1 cellular context compared by ENCODE assay signal in the genomic region with DNA sequence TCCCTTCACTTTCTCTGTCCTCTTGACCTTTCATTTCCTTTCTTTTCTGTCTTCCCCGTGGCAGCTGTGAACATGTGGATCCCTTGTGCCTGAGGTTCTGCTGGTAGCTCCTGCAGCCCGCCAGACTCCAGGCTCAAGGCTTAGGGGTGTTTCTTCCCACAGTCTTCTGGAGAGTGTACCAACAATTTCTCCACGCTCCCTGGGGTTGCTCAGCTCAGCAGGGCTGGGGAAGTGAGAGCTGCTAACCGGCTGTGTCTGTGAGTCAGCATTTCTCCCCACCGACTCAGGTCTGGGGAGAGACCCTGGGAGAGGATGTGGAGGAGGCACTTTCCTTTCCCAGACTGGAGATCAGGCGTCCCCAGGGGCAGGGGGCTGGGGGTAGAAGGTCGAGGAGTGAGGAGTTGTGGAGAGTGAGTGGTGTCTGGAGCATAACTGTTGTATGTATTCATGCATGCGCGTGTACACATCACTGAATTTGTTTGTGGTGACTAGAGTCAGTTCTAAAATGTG.
TF ChIP-seq lines count a peak whose summit lies in the region.

No MANE protein-coding gene starts in this region.

TF ChIP-seq in K562, 482 proteins besides CTCF, POLR2A, EP300 and RAD21 (continued from another document and continues in another):
- TF ChIP-seq, protein P1, sequence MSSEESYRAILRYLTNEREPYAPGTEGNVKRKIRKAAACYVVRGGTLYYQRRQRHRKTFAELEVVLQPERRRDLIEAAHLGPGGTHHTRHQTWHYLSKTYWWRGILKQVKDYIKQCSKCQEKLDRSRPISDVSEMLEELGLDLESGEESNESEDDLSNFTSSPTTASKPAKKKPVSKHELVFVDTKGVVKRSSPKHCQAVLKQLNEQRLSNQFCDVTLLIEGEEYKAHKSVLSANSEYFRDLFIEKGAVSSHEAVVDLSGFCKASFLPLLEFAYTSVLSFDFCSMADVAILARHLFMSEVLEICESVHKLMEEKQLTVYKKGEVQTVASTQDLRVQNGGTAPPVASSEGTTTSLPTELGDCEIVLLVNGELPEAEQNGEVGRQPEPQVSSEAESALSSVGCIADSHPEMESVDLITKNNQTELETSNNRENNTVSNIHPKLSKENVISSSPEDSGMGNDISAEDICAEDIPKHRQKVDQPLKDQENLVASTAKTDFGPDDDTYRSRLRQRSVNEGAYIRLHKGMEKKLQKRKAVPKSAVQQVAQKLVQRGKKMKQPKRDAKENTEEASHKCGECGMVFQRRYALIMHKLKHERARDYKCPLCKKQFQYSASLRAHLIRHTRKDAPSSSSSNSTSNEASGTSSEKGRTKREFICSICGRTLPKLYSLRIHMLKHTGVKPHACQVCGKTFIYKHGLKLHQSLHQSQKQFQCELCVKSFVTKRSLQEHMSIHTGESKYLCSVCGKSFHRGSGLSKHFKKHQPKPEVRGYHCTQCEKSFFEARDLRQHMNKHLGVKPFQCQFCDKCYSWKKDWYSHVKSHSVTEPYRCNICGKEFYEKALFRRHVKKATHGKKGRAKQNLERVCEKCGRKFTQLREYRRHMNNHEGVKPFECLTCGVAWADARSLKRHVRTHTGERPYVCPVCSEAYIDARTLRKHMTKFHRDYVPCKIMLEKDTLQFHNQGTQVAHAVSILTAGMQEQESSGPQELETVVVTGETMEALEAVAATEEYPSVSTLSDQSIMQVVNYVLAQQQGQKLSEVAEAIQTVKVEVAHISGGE (CRISPR knock-in tag; IDR thresholded peaks at IDR 0.05): no peak
- TF ChIP-seq TBL1XR1 (IDR thresholded peaks at IDR 0.05; ENCODE audit: low read length in 2 of 2): no peak
- TF ChIP-seq FOXK2 (conservative IDR thresholded peaks at IDR 0.05 in 1 of 2, IDR thresholded peaks at IDR 0.05 in 1 of 2; ENCODE audit: low read depth in 2 of 2): peak in 1 of 2 experiments; percentile 63; a peak in 2 of 4 replicates
- no peak for TF ChIP-seq OTX1 (CRISPR knock-in tag; IDR thresholded peaks at IDR 0.05)
- TF ChIP-seq PHB (CRISPR knock-in tag; IDR thresholded peaks at IDR 0.05): no peak
- peak; percentile 44; the same call in 1 of the 2 replicates for TF ChIP-seq SUPT5H (IDR thresholded peaks at IDR 0.05)
- TF ChIP-seq, protein P2, sequence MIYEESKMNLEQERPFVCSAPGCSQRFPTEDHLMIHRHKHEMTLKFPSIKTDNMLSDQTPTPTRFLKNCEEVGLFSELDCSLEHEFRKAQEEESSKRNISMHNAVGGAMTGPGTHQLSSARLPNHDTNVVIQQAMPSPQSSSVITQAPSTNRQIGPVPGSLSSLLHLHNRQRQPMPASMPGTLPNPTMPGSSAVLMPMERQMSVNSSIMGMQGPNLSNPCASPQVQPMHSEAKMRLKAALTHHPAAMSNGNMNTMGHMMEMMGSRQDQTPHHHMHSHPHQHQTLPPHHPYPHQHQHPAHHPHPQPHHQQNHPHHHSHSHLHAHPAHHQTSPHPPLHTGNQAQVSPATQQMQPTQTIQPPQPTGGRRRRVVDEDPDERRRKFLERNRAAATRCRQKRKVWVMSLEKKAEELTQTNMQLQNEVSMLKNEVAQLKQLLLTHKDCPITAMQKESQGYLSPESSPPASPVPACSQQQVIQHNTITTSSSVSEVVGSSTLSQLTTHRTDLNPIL (CRISPR knock-in tag; IDR thresholded peaks at IDR 0.05): no peak
- TF ChIP-seq ZNF668 (CRISPR knock-in tag; IDR thresholded peaks at IDR 0.05): no peak
- no peak for TF ChIP-seq HNRNPH1 (optimal IDR thresholded peaks at IDR 0.05; ENCODE audit: low read depth, low read length)
- TF ChIP-seq, protein P3, sequence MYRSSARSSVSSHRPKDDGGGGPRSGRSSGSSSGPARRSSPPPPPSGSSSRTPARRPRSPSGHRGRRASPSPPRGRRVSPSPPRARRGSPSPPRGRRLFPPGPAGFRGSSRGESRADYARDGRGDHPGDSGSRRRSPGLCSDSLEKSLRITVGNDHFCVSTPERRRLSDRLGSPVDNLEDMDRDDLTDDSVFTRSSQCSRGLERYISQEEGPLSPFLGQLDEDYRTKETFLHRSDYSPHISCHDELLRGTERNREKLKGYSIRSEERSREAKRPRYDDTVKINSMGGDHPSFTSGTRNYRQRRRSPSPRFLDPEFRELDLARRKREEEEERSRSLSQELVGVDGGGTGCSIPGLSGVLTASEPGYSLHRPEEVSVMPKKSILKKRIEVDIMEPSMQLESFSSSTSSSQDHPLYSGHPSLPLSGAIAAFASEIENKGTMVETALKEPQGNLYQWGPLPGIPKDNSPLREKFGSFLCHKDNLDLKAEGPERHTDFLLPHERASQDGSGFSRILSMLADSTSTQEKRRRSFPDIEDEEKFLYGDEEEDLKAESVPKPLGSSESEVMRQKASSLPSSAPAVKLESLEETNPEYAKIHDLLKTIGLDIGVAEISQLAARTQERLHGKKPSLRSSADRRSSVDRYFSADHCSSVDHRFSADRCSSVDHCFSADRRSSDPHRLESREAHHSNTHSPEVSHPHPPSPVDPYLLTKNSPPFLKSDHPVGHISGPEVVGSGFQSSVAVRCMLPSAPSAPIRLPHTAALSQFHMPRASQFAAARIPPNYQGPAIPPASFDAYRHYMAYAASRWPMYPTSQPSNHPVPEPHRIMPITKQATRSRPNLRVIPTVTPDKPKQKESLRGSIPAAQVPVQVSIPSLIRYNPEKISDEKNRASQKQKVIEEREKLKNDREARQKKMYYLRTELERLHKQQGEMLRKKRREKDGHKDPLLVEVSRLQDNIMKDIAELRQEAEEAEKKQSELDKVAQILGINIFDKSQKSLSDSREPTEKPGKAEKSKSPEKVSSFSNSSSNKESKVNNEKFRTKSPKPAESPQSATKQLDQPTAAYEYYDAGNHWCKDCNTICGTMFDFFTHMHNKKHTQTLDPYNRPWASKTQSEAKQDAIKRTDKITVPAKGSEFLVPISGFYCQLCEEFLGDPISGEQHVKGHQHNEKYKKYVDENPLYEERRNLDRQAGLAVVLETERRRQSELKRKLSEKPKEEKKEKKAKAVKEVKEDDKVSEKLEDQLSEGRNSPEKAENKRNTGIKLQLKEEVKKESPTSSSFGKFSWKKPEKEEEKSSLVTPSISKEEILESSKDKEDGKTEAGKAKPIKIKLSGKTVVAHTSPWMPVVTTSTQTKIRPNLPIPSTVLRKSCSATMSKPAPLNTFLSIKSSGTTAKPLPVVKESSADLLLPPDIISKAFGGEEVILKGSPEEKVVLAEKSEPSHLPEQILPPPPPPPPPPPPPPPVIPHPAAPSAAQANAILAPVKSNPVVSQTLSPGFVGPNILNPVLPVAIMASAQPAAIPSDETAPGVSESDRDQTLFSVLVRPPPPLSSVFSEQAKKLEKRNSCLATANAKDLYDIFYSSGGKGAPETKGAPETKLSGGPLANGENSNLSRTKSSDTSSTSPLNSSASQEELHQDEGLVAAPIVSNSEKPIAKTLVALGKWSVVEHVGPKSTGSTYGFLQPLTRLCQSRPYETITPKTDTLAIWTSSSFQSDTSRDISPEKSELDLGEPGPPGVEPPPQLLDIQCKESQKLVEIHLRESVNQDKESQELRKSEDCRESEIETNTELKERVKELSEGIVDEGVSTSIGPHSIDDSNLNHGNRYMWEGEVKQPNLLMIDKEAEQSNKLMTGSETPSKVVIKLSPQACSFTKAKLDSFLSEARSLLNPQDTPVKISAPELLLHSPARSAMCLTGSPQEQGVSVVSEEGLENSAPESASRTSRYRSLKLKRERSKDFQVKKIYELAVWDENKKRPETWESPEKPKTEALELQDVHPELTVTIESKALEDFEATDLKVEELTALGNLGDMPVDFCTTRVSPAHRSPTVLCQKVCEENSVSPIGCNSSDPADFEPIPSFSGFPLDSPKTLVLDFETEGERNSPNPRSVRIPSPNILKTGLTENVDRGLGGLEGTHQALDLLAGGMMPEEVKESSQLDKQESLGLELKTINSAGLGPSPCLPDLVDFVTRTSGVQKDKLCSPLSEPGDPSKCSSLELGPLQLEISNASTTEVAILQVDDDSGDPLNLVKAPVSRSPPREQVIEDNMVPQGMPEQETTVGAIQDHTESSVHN (IDR thresholded peaks at IDR 0.05; ENCODE audit: borderline replicate concordance in 1 of 2, low read depth in 1 of 2): peak in 1 of 2 experiments; percentile 71; a peak in 2 of 4 replicates
- 0 out of 2 replicates have a peak, but pooled peaks have one; percentile 56 for TF ChIP-seq NBN (IDR thresholded peaks at IDR 0.05; ENCODE audit: low read depth)
- TF ChIP-seq CTBP1 (IDR thresholded peaks at IDR 0.05; ENCODE audit: borderline replicate concordance): peak; percentile 45; the same call in 1 of the 2 replicates
- TF ChIP-seq, protein P4, sequence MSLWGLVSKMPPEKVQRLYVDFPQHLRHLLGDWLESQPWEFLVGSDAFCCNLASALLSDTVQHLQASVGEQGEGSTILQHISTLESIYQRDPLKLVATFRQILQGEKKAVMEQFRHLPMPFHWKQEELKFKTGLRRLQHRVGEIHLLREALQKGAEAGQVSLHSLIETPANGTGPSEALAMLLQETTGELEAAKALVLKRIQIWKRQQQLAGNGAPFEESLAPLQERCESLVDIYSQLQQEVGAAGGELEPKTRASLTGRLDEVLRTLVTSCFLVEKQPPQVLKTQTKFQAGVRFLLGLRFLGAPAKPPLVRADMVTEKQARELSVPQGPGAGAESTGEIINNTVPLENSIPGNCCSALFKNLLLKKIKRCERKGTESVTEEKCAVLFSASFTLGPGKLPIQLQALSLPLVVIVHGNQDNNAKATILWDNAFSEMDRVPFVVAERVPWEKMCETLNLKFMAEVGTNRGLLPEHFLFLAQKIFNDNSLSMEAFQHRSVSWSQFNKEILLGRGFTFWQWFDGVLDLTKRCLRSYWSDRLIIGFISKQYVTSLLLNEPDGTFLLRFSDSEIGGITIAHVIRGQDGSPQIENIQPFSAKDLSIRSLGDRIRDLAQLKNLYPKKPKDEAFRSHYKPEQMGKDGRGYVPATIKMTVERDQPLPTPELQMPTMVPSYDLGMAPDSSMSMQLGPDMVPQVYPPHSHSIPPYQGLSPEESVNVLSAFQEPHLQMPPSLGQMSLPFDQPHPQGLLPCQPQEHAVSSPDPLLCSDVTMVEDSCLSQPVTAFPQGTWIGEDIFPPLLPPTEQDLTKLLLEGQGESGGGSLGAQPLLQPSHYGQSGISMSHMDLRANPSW (CRISPR knock-in tag; IDR thresholded peaks at IDR 0.05): no peak
- TF ChIP-seq ZNF79 (CRISPR knock-in tag; IDR thresholded peaks at IDR 0.05; ENCODE audit: low read depth): no peak
- TF ChIP-seq ESRRA (IDR thresholded peaks at IDR 0.05; ENCODE audit: borderline replicate concordance, low read depth): no peak
- TF ChIP-seq, protein P5, sequence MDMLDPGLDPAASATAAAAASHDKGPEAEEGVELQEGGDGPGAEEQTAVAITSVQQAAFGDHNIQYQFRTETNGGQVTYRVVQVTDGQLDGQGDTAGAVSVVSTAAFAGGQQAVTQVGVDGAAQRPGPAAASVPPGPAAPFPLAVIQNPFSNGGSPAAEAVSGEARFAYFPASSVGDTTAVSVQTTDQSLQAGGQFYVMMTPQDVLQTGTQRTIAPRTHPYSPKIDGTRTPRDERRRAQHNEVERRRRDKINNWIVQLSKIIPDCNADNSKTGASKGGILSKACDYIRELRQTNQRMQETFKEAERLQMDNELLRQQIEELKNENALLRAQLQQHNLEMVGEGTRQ (CRISPR knock-in tag; IDR thresholded peaks at IDR 0.05): no peak
- peak in 1 of 2 experiments; percentile 65; a peak in 1 of 4 replicates for TF ChIP-seq ARNT (IDR thresholded peaks at IDR 0.05)
- TF ChIP-seq SPI1 (IDR thresholded peaks at IDR 0.05; ENCODE audit: borderline replicate concordance, low read depth, low read length): peak; percentile 74
- no peak for TF ChIP-seq ETV1 (tag; conservative IDR thresholded peaks at IDR 0.05; ENCODE audit: low read depth)
- TF ChIP-seq C11orf30 (IDR thresholded peaks at IDR 0.05; ENCODE audit: low read depth): peak; percentile 97
- TF ChIP-seq, protein P6, sequence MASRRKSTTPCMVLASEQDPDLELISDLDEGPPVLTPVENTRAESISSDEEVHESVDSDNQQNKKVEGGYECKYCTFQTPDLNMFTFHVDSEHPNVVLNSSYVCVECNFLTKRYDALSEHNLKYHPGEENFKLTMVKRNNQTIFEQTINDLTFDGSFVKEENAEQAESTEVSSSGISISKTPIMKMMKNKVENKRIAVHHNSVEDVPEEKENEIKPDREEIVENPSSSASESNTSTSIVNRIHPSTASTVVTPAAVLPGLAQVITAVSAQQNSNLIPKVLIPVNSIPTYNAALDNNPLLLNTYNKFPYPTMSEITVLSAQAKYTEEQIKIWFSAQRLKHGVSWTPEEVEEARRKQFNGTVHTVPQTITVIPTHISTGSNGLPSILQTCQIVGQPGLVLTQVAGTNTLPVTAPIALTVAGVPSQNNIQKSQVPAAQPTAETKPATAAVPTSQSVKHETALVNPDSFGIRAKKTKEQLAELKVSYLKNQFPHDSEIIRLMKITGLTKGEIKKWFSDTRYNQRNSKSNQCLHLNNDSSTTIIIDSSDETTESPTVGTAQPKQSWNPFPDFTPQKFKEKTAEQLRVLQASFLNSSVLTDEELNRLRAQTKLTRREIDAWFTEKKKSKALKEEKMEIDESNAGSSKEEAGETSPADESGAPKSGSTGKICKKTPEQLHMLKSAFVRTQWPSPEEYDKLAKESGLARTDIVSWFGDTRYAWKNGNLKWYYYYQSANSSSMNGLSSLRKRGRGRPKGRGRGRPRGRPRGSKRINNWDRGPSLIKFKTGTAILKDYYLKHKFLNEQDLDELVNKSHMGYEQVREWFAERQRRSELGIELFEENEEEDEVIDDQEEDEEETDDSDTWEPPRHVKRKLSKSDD (conservative IDR thresholded peaks at IDR 0.05; ENCODE audit: low read length): no peak
- no peak for TF ChIP-seq PTRF (tag; IDR thresholded peaks at IDR 0.05)
- no peak for TF ChIP-seq POLR2H (tag; IDR thresholded peaks at IDR 0.05; ENCODE audit: low read depth)
- TF ChIP-seq, protein P7, sequence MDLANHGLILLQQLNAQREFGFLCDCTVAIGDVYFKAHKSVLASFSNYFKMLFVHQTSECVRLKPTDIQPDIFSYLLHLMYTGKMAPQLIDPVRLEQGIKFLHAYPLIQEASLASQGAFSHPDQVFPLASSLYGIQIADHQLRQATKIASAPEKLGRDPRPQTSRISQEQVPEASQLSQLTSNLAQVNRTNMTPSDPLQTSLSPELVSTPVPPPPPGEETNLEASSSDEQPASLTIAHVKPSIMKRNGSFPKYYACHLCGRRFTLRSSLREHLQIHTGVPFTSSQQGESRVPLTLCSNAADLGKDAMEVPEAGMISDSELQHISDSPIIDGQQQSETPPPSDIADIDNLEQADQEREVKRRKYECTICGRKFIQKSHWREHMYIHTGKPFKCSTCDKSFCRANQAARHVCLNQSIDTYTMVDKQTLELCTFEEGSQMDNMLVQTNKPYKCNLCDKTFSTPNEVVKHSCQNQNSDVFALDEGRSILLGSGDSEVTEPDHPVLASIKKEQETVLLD (IDR thresholded peaks at IDR 0.05): peak; percentile 30; the same call in 1 of the 2 replicates
- TF ChIP-seq KLF16 (IDR thresholded peaks at IDR 0.05): no peak
- TF ChIP-seq, protein P8, sequence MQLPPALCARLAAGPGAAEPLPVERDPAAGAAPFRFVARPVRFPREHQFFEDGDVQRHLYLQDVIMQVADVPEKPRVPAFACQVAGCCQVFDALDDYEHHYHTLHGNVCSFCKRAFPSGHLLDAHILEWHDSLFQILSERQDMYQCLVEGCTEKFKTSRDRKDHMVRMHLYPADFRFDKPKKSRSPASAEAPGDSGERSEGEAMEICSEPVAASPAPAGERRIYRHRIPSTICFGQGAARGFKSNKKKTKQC (CRISPR knock-in tag; IDR thresholded peaks at IDR 0.05): no peak
